18 cellular contexts compared by ENCODE assay signal in genomic region chr17:49000943-49001342, GRCh38. TPM values are rescaled to one million over a fixed set of nuclear protein-coding genes. Genes with fewer than 3 reads are reported as not detected.
DNase-seq lines count a peak whose midpoint lies in the region; FAIRE-seq and TF ChIP-seq lines count a peak whose summit lies in the region.
"Had no signal": no experiment of that assay in that cellular context is flagged by ENCODE, and none has a peak within 500 bp of the region (broad histone marks: within the 10 kb centered on the region; RNA-seq: fewer than 3 reads in every experiment).

No MANE protein-coding gene starts in this region.

- no peaks in the 10 kb centered on the region for H3K36me3 ChIP-seq in GM23248 (ENCODE audit: low read depth)
- peaks cover 34% of the 10 kb centered on the region for H3K36me3 ChIP-seq in OCI-LY7 (ENCODE audit: insufficient read depth, low read length)
- peaks cover 2 to 48% (median 11%) of the 10 kb centered on the region in 4 experiments; a peak in 4 of 8 replicates for H3K36me3 ChIP-seq in H1 (ENCODE audit: control insufficient read depth in 2 of 4, insufficient read depth in 4 of 4, low read length in 3 of 4)
- peaks cover 8 to 16% of the 10 kb centered on the region in 2 experiments for H3K36me3 ChIP-seq in trophoblast cell (ENCODE audit: control insufficient read depth in 1 of 2, insufficient read depth in 2 of 2, low read length in 2 of 2)
- H3K36me3 ChIP-seq: upper lobe of left lung had no signal

- H3K18ac ChIP-seq in H1 (ENCODE audit: extremely low read depth, low read length) (no peak overlapping the region), trophoblast cell (ENCODE audit: low read length) (no peak overlapping the region)

- H3K14ac ChIP-seq in H1 (ENCODE audit: insufficient read length): no peak overlapping the region
- H3K14ac ChIP-seq in trophoblast cell (ENCODE audit: low read length): no peak overlapping the region

- H3K27ac ChIP-seq in GM23248: peak overlapping the region; percentile 46
- H3K27ac ChIP-seq in OCI-LY7 (ENCODE audit: low read depth, low read length, poor library complexity, severe bottlenecking): no peak overlapping the region
- H3K27ac ChIP-seq in H1 (ENCODE audit: low read depth, low read length): no peak overlapping the region
- H3K27ac ChIP-seq in trophoblast cell (ENCODE audit: low read depth, low read length): no peak overlapping the region
- H3K27ac ChIP-seq: upper lobe of left lung had no signal

- H4K91ac ChIP-seq in H1 (replicated peaks; ENCODE audit: insufficient read length, low read length) (no peak overlapping the region), trophoblast cell (ENCODE audit: low read depth, low read length) (no peak overlapping the region)

- WGBS in GM23248 (ENCODE audit: low coverage in 1 of 2, low lambda C conversion rate in 2 of 2, missing lambda C conversion rate in 2 of 2), 2 experiments: 48 to 58% methylated on average over 1 of the region's 1 CpG
- WGBS in H1 (ENCODE audit: extremely low coverage in 1 of 2, insufficient coverage in 1 of 2, insufficient read length in 1 of 2, insufficient replicate concordance in 2 of 2, low coverage in 1 of 2, low lambda C conversion rate in 2 of 2, missing lambda C conversion rate in 1 of 2), 2 experiments: 20% methylated on average over 1 of the region's 1 CpG; no CpG with 5 or more reads in 1 of the 2 experiments
- WGBS in trophoblast cell (ENCODE audit: extremely low coverage, insufficient coverage, insufficient read length): no CpG with 5 or more reads among the region's 1 CpG

- H3K4me3 ChIP-seq in GM23248 (peak overlapping the region; percentile 73), OCI-LY7 (ENCODE audit: low read depth, low read length, poor library complexity, severe bottlenecking) (peak overlapping the region; percentile 83), H1 (ENCODE audit: extremely low read depth in 1 of 4, insufficient read depth in 2 of 4, low read depth in 3 of 4, low read length in 4 of 4) (peak overlapping the region; percentile 10 to 100 (median 94); a peak in 6 of 8 replicates), trophoblast cell (ENCODE audit: low read depth, low read length) (no peak overlapping the region)
- H3K4me3 ChIP-seq: upper lobe of left lung had no signal

- no TSS peak for BruUV-seq in OCI-LY7 (replicated peaks; lab: Mats Ljungman, UMichigan)

- peak overlapping the region; percentile 81 for H3K4me2 ChIP-seq in GM23248 (ENCODE audit: unreplicated experiment)
- peak overlapping the region; percentile 70 for H3K4me2 ChIP-seq in OCI-LY7 (ENCODE audit: low read length)
- H3K4me2 ChIP-seq in H1 (ENCODE audit: insufficient read depth in 1 of 2, low read depth in 2 of 2, low read length in 2 of 2): peak overlapping the region; percentile 86 to 88
- peak overlapping the region; percentile 46 for H3K4me2 ChIP-seq in trophoblast cell (ENCODE audit: low read length)

- POLR2A ChIA-PET in OCI-LY7 (lab: Charles Lee): no interaction called here
- POLR2A ChIA-PET in H1 (lab: Charles Lee; ENCODE audit: partially characterized antibody): interaction anchor here (2.4 to 14.3 kb wide), 2 partner anchors 11 to 31 kb away, joined by 21 to 366 read pairs; no protein-coding TSS in a partner anchor

- H3K27me3 ChIP-seq in GM23248 (replicated peaks; ENCODE audit: insufficient read depth) (peaks cover 44% of the 10 kb centered on the region), H1 (replicated peaks in 1 of 4; ENCODE audit: control insufficient read depth in 3 of 4, extremely low read depth in 1 of 4, insufficient read depth in 3 of 4, low read length in 3 of 4) (no peaks in the 10 kb centered on the region), trophoblast cell (ENCODE audit: insufficient read depth, low read length) (no peaks in the 10 kb centered on the region)

- H2BK120ac ChIP-seq in H1 (replicated peaks; ENCODE audit: low read depth, low read length) (no peak overlapping the region), trophoblast cell (ENCODE audit: insufficient read depth, low read length, poor library complexity) (no peak overlapping the region)

- H3K4ac ChIP-seq in H1 (replicated peaks; ENCODE audit: insufficient read length, low read depth, low read length): no peak overlapping the region
- peak overlapping the region; percentile 69 for H3K4ac ChIP-seq in trophoblast cell (ENCODE audit: low read depth, low read length)

- no peak overlapping the region for H2BK20ac ChIP-seq in H1 (ENCODE audit: low read length)

- no peak overlapping the region for H4K5ac ChIP-seq in H1 (ENCODE audit: insufficient read length, low read depth, low read length)

- H2BK12ac ChIP-seq in H1 (ENCODE audit: low read depth, low read length) (no peak overlapping the region), trophoblast cell (ENCODE audit: low read length) (no peak overlapping the region)

- H2AFZ ChIP-seq in GM23248 (no peak overlapping the region), OCI-LY7 (ENCODE audit: low read length) (no peak overlapping the region), H1 (ENCODE audit: low read length) (no peak overlapping the region), trophoblast cell (ENCODE audit: insufficient read depth, low read length, poor library complexity) (no peak overlapping the region)

- DNase-seq in GM23248 (peak; percentile 38), OCI-LY7 (ENCODE audit: low spot score) (no peak), H1 (ENCODE audit: low read depth in 1 of 2, low spot score in 2 of 2) (no peak), trophoblast cell (no peak), T1000 (lab: John Stamatoyannopoulos, UW) (no peak), DMS79 (lab: John Stamatoyannopoulos, UW) (no peak), SW 1271 (lab: John Stamatoyannopoulos, UW) (no peak)
- DNase-seq in central memory CD4-positive, alpha-beta T cell: no peak
- DNase-seq: activated CD4-positive, alpha-beta T cell treated with anti-CD3 and anti-CD28 coated beads for 48 hours; activated effector memory CD4-positive, alpha-beta T cell treated with anti-CD3 and anti-CD28 coated beads, Interleukin-2, amount 50 U/mL, for 16 hours; cortex of kidney; DMS79 treated with DMSO at 0.1 percent for 48 hours; KG1; NCI-H2171; right cardiac atrium; upper lobe of left lung had no signal

- H3K4me1 ChIP-seq in GM23248 (ENCODE audit: insufficient read depth) (0 out of 2 replicates have a peak, but pooled peaks cover 12% of the 10 kb centered on the region), OCI-LY7 (ENCODE audit: insufficient read depth, low read length, poor library complexity, severe bottlenecking) (peaks cover 22% of the 10 kb centered on the region), H1 (replicated peaks in 1 of 4; ENCODE audit: control insufficient read depth in 3 of 4, insufficient read depth in 4 of 4, low read length in 3 of 4) (peaks cover 1 to 14% (median 12%) of the 10 kb centered on the region in 4 experiments; a peak in 5 of 7 replicates), trophoblast cell (ENCODE audit: control insufficient read depth in 1 of 2, insufficient read depth in 2 of 2, low read length in 2 of 2) (peaks cover 0 to 5% of the 10 kb centered on the region in 2 experiments)

- in situ Hi-C loops in GM23248 (cut with MboI): no loop called here

- H2AK5ac ChIP-seq in H1 (ENCODE audit: low read depth, low read length): no peak overlapping the region
- no peak overlapping the region for H2AK5ac ChIP-seq in trophoblast cell (ENCODE audit: low read length)

- H3K23me2 ChIP-seq in H1 (ENCODE audit: low read depth, low read length): peaks cover 19% of the 10 kb centered on the region

- H3F3A ChIP-seq in GM23248 (ENCODE audit: insufficient read depth): peaks cover 9% of the 10 kb centered on the region; the same call in 1 of the 2 replicates

- H3K9me3 ChIP-seq in GM23248 (ENCODE audit: low read depth) (no peaks in the 10 kb centered on the region), OCI-LY7 (ENCODE audit: low read length) (no peaks in the 10 kb centered on the region), H1 (ENCODE audit: insufficient read depth in 2 of 2, low read depth in 1 of 2, low read length in 1 of 2) (no peaks in the 10 kb centered on the region), trophoblast cell (ENCODE audit: insufficient read depth, low read depth, low read length) (no peaks in the 10 kb centered on the region)
- H3K9me3 ChIP-seq: upper lobe of left lung had no signal

- H2BK5ac ChIP-seq in H1 (ENCODE audit: low read depth, low read length) (no peak overlapping the region), trophoblast cell (ENCODE audit: low read depth, low read length, poor library complexity) (no peak overlapping the region)

- TF ChIP-seq POLR2A in H1 (IDR thresholded peaks at IDR 0.05; ENCODE audit: control extremely low read depth in 1 of 2, low read depth in 2 of 2, low read length in 2 of 2): no peak

- no peaks in the 10 kb centered on the region for H4K20me1 ChIP-seq in GM23248 (ENCODE audit: insufficient read depth)
- peaks cover 35% of the 10 kb centered on the region for H4K20me1 ChIP-seq in OCI-LY7 (ENCODE audit: insufficient read depth, low read length)
- peaks cover 20 to 26% of the 10 kb centered on the region in 2 experiments for H4K20me1 ChIP-seq in H1 (replicated peaks in 1 of 2; ENCODE audit: control insufficient read depth in 1 of 2, insufficient read depth in 2 of 2, low read length in 2 of 2)

- H3K79me2 ChIP-seq in GM23248 (ENCODE audit: insufficient read depth): peaks cover 81% of the 10 kb centered on the region
- peaks cover 79% of the 10 kb centered on the region for H3K79me2 ChIP-seq in OCI-LY7 (ENCODE audit: insufficient read depth, low read depth, low read length)
- H3K79me2 ChIP-seq in H1 (ENCODE audit: control insufficient read depth in 1 of 2, insufficient read depth in 2 of 2, low read length in 2 of 2): peaks cover 62 to 87% of the 10 kb centered on the region in 2 experiments
- peaks cover 49% of the 10 kb centered on the region for H3K79me2 ChIP-seq in trophoblast cell (ENCODE audit: control insufficient read depth, insufficient read depth, low read length, poor library complexity)

- H3K79me1 ChIP-seq in H1 (ENCODE audit: low read depth, low read length) (no peaks in the 10 kb centered on the region; the same call in 1 of the 2 replicates), trophoblast cell (ENCODE audit: low read length) (peaks cover 35% of the 10 kb centered on the region)

- H3K9ac ChIP-seq in GM23248 (peak overlapping the region; percentile 84), H1 (replicated peaks in 1 of 4; ENCODE audit: extremely low read depth in 1 of 4, low read depth in 3 of 4, low read length in 3 of 4) (peak overlapping the region in 1 of 4 experiments; percentile 53; a peak in 3 of 7 replicates), trophoblast cell (ENCODE audit: low read length) (no peak overlapping the region)

- H4K8ac ChIP-seq in H1 (ENCODE audit: extremely low read depth, insufficient read depth, low read length) (no peak overlapping the region), trophoblast cell (ENCODE audit: low read depth, low read length) (no peak overlapping the region)

- TF ChIP-seq EP300 in H1 (IDR thresholded peaks at IDR 0.05; ENCODE audit: borderline replicate concordance in 1 of 2, low read depth in 2 of 2, low read length in 2 of 2): no peak

- no peak for TF ChIP-seq CTCF in OCI-LY7 (conservative IDR thresholded peaks at IDR 0.05; ENCODE audit: low read length)
- TF ChIP-seq CTCF in H1 (IDR thresholded peaks at IDR 0.05; ENCODE audit: control extremely low read depth in 1 of 3, insufficient read depth in 1 of 3, low read depth in 1 of 3, low read length in 3 of 3): no peak

- TF ChIP-seq RAD21 in H1 (IDR thresholded peaks at IDR 0.05 in 1 of 2, conservative IDR thresholded peaks at IDR 0.05 in 1 of 2; ENCODE audit: low read depth in 2 of 2, low read length in 2 of 2): no peak

- H4K12ac ChIP-seq in trophoblast cell (ENCODE audit: low read depth, low read length): no peak overlapping the region

- H2BK15ac ChIP-seq in H1 (ENCODE audit: low read length): no peak overlapping the region

- H3K23ac ChIP-seq in H1 (ENCODE audit: insufficient read length): no peak overlapping the region
- H3K23ac ChIP-seq in trophoblast cell (ENCODE audit: low read length): no peak overlapping the region

- CTCF ChIA-PET in OCI-LY7 (lab: Charles Lee; ENCODE audit: unreplicated experiment): no interaction called here
- CTCF ChIA-PET in H1 (lab: Charles Lee; ENCODE audit: partially characterized antibody): interaction anchor here (1.3 to 3.4 kb wide), 3 partner anchors 31 to 51 kb away, joined by 5 to 23 read pairs (median 11); no protein-coding TSS in a partner anchor

- intact Hi-C loops in OCI-LY7 (cut with micrococcal nuclease; ENCODE audit: unreplicated experiment): no loop called here

- H3K9me2 ChIP-seq in GM23248 (ENCODE audit: insufficient read depth) (no peaks in the 10 kb centered on the region), OCI-LY7 (ENCODE audit: insufficient read depth, low read length) (no peaks in the 10 kb centered on the region)

- FAIRE-seq in H1 (lab: Jason Lieb, UNC): no peak

- H3K56ac ChIP-seq in H1 (replicated peaks; ENCODE audit: insufficient read length, low read depth, low read length): no peak overlapping the region

RNA-seq across cellular contexts. Expression of gene IGF2BP1, which starts 3.8 kb away (rescaled TPM):
- total RNA-seq in GM23248 (2014; rRNA removed; shearing (Covaris generic)): 4.3 and 5.7 TPM in 2 replicates
- polyA plus RNA-seq in GM23248 (2016; fragmentation: Nextera tagmentation; extraction: Ambion mirVana) (5.6 and 8.1 TPM in 2 replicates), H1 (2011; rRNA removed) (41.6 and 92.2 TPM in 2 replicates)
- 14.8 and 18.9 TPM in 2 replicates for total RNA-seq in OCI-LY7 (2014; rRNA removed; shearing (Covaris generic))
- total RNA-seq in OCI-LY7 (2022): 46.4 and 53.8 TPM in 2 replicates
- total RNA-seq in H1 (2021; fragmentation: NEBNext Ultra II Directional; extraction: Animal tissue kit (Norgen Biotek cat#: 25700)): 487 and 513 TPM in 2 replicates
- 61.5 TPM for polyA plus RNA-seq in H1 (2011; cell fraction: cytosol; rRNA removed)
- polyA plus RNA-seq in H1 (2011; cell fraction: nucleus; rRNA removed): 133 TPM
- polyA plus RNA-seq in H1 (2012, experiment 1 of 2): 99.0 to 129 TPM (median 117 TPM) in 4 replicates
- polyA plus RNA-seq in H1 (2012, experiment 2 of 2): 51.1 TPM
- 101 TPM for polyA plus RNA-seq in H1 (2013, experiment 1 of 2)
- 103 TPM for polyA plus RNA-seq in H1 (2013, experiment 2 of 2)
- 125 and 134 TPM in 2 replicates for polyA minus RNA-seq in H1 (2011; rRNA and poly(A)+ RNA removed)
- 145 TPM for polyA minus RNA-seq in H1 (2011; cell fraction: cytosol; rRNA and poly(A)+ RNA removed)
- 95.5 TPM for polyA minus RNA-seq in H1 (2011; cell fraction: nucleus; rRNA and poly(A)+ RNA removed)
- 159 and 165 TPM in 2 replicates for polyA plus RNA-seq in trophoblast cell (2013)
- total RNA-seq: right cardiac atrium had no signal
- polyA plus RNA-seq: right cardiac atrium had no signal

RNA-seq across cellular contexts. Expression of gene GIP, which starts 32.5 kb away (rescaled TPM):
- total RNA-seq in GM23248 (2014; rRNA removed; shearing (Covaris generic)): not detected in 2 replicates
- 0.28 TPM in 1 of 2 replicates, not detected in the other for polyA plus RNA-seq in GM23248 (2016; fragmentation: Nextera tagmentation; extraction: Ambion mirVana)
- total RNA-seq in OCI-LY7 (2014; rRNA removed; shearing (Covaris generic)): not detected in 2 replicates
- not detected in 2 replicates for total RNA-seq in OCI-LY7 (2022)
- not detected in 2 replicates for total RNA-seq in H1 (2021; fragmentation: NEBNext Ultra II Directional; extraction: Animal tissue kit (Norgen Biotek cat#: 25700))
- polyA plus RNA-seq in H1 (2011; rRNA removed): 0.14 and 0.16 TPM in 2 replicates
- not detected for polyA plus RNA-seq in H1 (2011; cell fraction: cytosol; rRNA removed)
- not detected for polyA plus RNA-seq in H1 (2011; cell fraction: nucleus; rRNA removed)
- 0.29 to 0.34 TPM in 2 of 4 replicates, not detected in the others for polyA plus RNA-seq in H1 (2012, experiment 1 of 2)
- polyA plus RNA-seq in H1 (2012, experiment 2 of 2): not detected
- 0.39 TPM for polyA plus RNA-seq in H1 (2013, experiment 1 of 2)
- polyA plus RNA-seq in H1 (2013, experiment 2 of 2): 0.66 TPM
- polyA minus RNA-seq in H1 (2011; rRNA and poly(A)+ RNA removed): 0.39 TPM in 1 of 2 replicates, not detected in the other
- not detected for polyA minus RNA-seq in H1 (2011; cell fraction: cytosol; rRNA and poly(A)+ RNA removed)
- polyA minus RNA-seq in H1 (2011; cell fraction: nucleus; rRNA and poly(A)+ RNA removed): not detected
- 0.52 and 1.00 TPM in 2 replicates for polyA plus RNA-seq in trophoblast cell (2013)
- total RNA-seq: lung microvascular endothelial cell, right cardiac atrium, SK-MEL-5, upper lobe of left lung had no signal
- polyA plus RNA-seq: right cardiac atrium had no signal

RNA-seq across cellular contexts. Expression of gene SNF8, which starts 56.3 kb away (rescaled TPM):
- 81.6 and 94.9 TPM in 2 replicates for total RNA-seq in GM23248 (2014; rRNA removed; shearing (Covaris generic))
- polyA plus RNA-seq in GM23248 (2016; fragmentation: Nextera tagmentation; extraction: Ambion mirVana) (176 and 179 TPM in 2 replicates), H1 (2011; rRNA removed) (132 and 134 TPM in 2 replicates)
- total RNA-seq in OCI-LY7 (2014; rRNA removed; shearing (Covaris generic)): 45.8 and 57.2 TPM in 2 replicates
- 73.3 and 92.2 TPM in 2 replicates for total RNA-seq in OCI-LY7 (2022)
- 130 and 133 TPM in 2 replicates for total RNA-seq in H1 (2021; fragmentation: NEBNext Ultra II Directional; extraction: Animal tissue kit (Norgen Biotek cat#: 25700))
- 155 TPM for polyA plus RNA-seq in H1 (2011; cell fraction: cytosol; rRNA removed)
- 87.7 TPM for polyA plus RNA-seq in H1 (2011; cell fraction: nucleus; rRNA removed)
- polyA plus RNA-seq in H1 (2012, experiment 1 of 2): 148 to 187 TPM (median 180 TPM) in 4 replicates
- polyA plus RNA-seq in H1 (2012, experiment 2 of 2): 75.0 TPM
- polyA plus RNA-seq in H1 (2013, experiment 1 of 2): 96.7 TPM
- polyA plus RNA-seq in H1 (2013, experiment 2 of 2): 108 TPM
- 83.1 and 86.2 TPM in 2 replicates for polyA minus RNA-seq in H1 (2011; rRNA and poly(A)+ RNA removed)
- 56.1 TPM for polyA minus RNA-seq in H1 (2011; cell fraction: cytosol; rRNA and poly(A)+ RNA removed)
- 38.1 TPM for polyA minus RNA-seq in H1 (2011; cell fraction: nucleus; rRNA and poly(A)+ RNA removed)
- polyA plus RNA-seq in trophoblast cell (2013): 91.5 and 92.2 TPM in 2 replicates
